1 cellular context compared by ENCODE assay signal in the genomic region with DNA sequence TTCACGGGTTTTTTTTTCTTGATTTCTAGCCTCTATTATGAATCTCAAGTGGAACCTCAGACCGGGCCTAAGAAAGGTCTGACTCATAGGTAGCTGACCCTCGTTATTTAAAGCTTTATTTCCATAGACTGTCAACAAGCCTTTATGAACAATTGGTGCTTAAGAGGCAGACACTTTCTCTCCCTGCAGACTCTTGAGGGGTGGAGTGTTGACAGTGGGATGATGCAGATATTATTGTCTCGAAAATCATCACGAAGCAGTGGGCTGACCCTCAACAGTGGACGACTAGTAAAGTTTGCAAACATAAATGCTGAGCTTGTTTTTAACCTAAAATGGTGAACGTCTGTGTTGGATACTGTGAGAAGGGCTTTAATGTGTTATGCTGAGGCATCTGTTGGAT.
TF ChIP-seq lines count a peak whose summit lies in the region.

No MANE protein-coding gene starts in this region.

TF ChIP-seq in HepG2, 621 proteins besides CTCF, POLR2A, EP300 and RAD21:
- no peak for TF ChIP-seq ATF7 (IDR thresholded peaks at IDR 0.05)
- no peak for TF ChIP-seq ATF7 (CRISPR knock-in tag; IDR thresholded peaks at IDR 0.05)
- TF ChIP-seq, protein P1, sequence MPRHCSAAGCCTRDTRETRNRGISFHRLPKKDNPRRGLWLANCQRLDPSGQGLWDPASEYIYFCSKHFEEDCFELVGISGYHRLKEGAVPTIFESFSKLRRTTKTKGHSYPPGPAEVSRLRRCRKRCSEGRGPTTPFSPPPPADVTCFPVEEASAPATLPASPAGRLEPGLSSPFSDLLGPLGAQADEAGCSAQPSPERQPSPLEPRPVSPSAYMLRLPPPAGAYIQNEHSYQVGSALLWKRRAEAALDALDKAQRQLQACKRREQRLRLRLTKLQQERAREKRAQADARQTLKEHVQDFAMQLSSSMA (CRISPR knock-in tag; IDR thresholded peaks at IDR 0.05), result no peak
- no peak for TF ChIP-seq ETV6 (CRISPR knock-in tag; conservative IDR thresholded peaks at IDR 0.05)
- no peak for TF ChIP-seq NR1H2 (CRISPR knock-in tag; IDR thresholded peaks at IDR 0.05; ENCODE audit: borderline replicate concordance, low read depth)
